ENCODE assay signal across 9 cellular contexts in genomic region chr1:51341876-51342496, GRCh38. TPM values are rescaled to one million over a fixed set of nuclear protein-coding genes. Genes with fewer than 3 reads are reported as not detected.
DNase-seq lines count a peak whose midpoint lies in the region; ATAC-seq and TF ChIP-seq lines count a peak whose summit lies in the region.
"Had no signal": no experiment of that assay in that cellular context is flagged by ENCODE, and none has a peak within 500 bp of the region (broad histone marks: within the 10 kb centered on the region; RNA-seq: fewer than 3 reads in every experiment).

No MANE protein-coding gene starts in this region.

- no peaks in the 10 kb centered on the region for H3K79me2 ChIP-seq in DOHH2 (ENCODE audit: control insufficient read depth, low read length)

- H3K36me3 ChIP-seq in DOHH2 (ENCODE audit: control insufficient read depth, low read length) = no peaks in the 10 kb centered on the region
- H3K36me3 ChIP-seq in left ventricle myocardium inferior = no peaks in the 10 kb centered on the region
- no peaks in the 10 kb centered on the region for H3K36me3 ChIP-seq in CD8-positive, alpha-beta T cell (ENCODE audit: insufficient read depth, low read length)

- peaks cover 6% of the 10 kb centered on the region for H3K4me1 Mint-ChIP-seq in CD8-positive, alpha-beta T cell (ENCODE audit: low read depth)

- H3K27me3 Mint-ChIP-seq in CD8-positive, alpha-beta T cell (ENCODE audit: low read depth) = peaks cover 41% of the 10 kb centered on the region

- no peak overlapping the region for H3K4me2 ChIP-seq in DOHH2 (ENCODE audit: low read length)

- intact Hi-C loops in left ventricle myocardium inferior (cut with micrococcal nuclease) = no loop called here
- intact Hi-C loops in CD8-positive, alpha-beta T cell (cut with DNase I, micrococcal nuclease) = no loop called here

- CTCF ChIA-PET in CD8-positive, alpha-beta T cell (lab: Charles Lee) = no interaction called here

- H3K4me1 ChIP-seq in DOHH2 (ENCODE audit: control insufficient read depth, low read length) (0 out of 2 replicates have a peak, but pooled peaks cover 5% of the 10 kb centered on the region), left ventricle myocardium inferior (peaks cover 16% of the 10 kb centered on the region)
- H3K4me1 ChIP-seq in CD8-positive, alpha-beta T cell (ENCODE audit: insufficient read depth, low read length) = peaks cover 6% of the 10 kb centered on the region

- peak; percentile 71 for DNase-seq in OCI-M1 (lab: John Stamatoyannopoulos, UW)
- no peak for DNase-seq in stimulated activated CD8-positive, alpha-beta memory T cell treated with anti-CD3 and anti-CD28 coated beads, Interleukin-4, amount 100 ng/mL, for 48 hours
- DNase-seq in cerebellum (ENCODE audit: low spot score) = no peak
- DNase-seq in left ventricle myocardium inferior = no peak
- no peak for DNase-seq in CD8-positive, alpha-beta T cell
- DNase-seq: activated naive CD8-positive, alpha-beta T cell treated with anti-CD3 and anti-CD28 coated beads, Interleukin-2, amount 10 ng/mL, durations not matched to agents 7 days and 5 days had no signal

- peaks cover 5% of the 10 kb centered on the region; the same call in 1 of the 2 replicates for H3F3A ChIP-seq in DOHH2 (ENCODE audit: control insufficient read depth, insufficient read depth)

- H3K9me3 ChIP-seq in DOHH2 (ENCODE audit: control insufficient read depth, insufficient read depth, low read length) (no peaks in the 10 kb centered on the region), left ventricle myocardium inferior (replicated peaks) (no peaks in the 10 kb centered on the region)
- H3K9me3 ChIP-seq in CD8-positive, alpha-beta T cell (ENCODE audit: low read length) = no peaks in the 10 kb centered on the region

- peak; percentile 52 for ATAC-seq in GM19043 (IDR thresholded peaks at IDR 0.05; ENCODE audit: low read depth, unreplicated experiment)
- peak; percentile 62 for ATAC-seq in HG03039 (IDR thresholded peaks at IDR 0.05; ENCODE audit: unreplicated experiment)
- no peak for ATAC-seq in CD8-positive, alpha-beta T cell

- H4K20me1 ChIP-seq in DOHH2 (ENCODE audit: control insufficient read depth, insufficient read depth, low read depth, low read length) = no peaks in the 10 kb centered on the region

- H3K9me3 Mint-ChIP-seq in CD8-positive, alpha-beta T cell = no peaks in the 10 kb centered on the region
- H3K9me3 Mint-ChIP-seq: activated naive CD8-positive, alpha-beta T cell treated with anti-CD3 and anti-CD28 coated beads, Interleukin-2, amount 10 ng/mL, durations not matched to agents 7 days and 5 days had no signal

- no peak overlapping the region for H3K27ac ChIP-seq in DOHH2 (ENCODE audit: low read depth, low read length)
- H3K27ac ChIP-seq in left ventricle myocardium inferior (replicated peaks) = no peak overlapping the region
- H3K27ac ChIP-seq in CD8-positive, alpha-beta T cell (ENCODE audit: low read depth, low read length) = no peak overlapping the region

- no peaks in the 10 kb centered on the region for H3K36me3 Mint-ChIP-seq in CD8-positive, alpha-beta T cell
- H3K36me3 Mint-ChIP-seq: activated naive CD8-positive, alpha-beta T cell treated with anti-CD3 and anti-CD28 coated beads, Interleukin-2, amount 10 ng/mL, durations not matched to agents 7 days and 5 days had no signal

- no peak overlapping the region for H3K27ac Mint-ChIP-seq in CD8-positive, alpha-beta T cell
- H3K27ac Mint-ChIP-seq: activated naive CD8-positive, alpha-beta T cell treated with anti-CD3 and anti-CD28 coated beads, Interleukin-2, amount 10 ng/mL, durations not matched to agents 7 days and 5 days had no signal

- H3K9me2 ChIP-seq in DOHH2 (replicated peaks; ENCODE audit: control insufficient read depth, low read length) = no peaks in the 10 kb centered on the region

- H3K27me3 ChIP-seq in DOHH2 (ENCODE audit: control insufficient read depth, low read length) = peaks cover 42% of the 10 kb centered on the region
- peaks cover 48% of the 10 kb centered on the region for H3K27me3 ChIP-seq in left ventricle myocardium inferior (ENCODE audit: low read depth)
- peaks cover 10% of the 10 kb centered on the region for H3K27me3 ChIP-seq in CD8-positive, alpha-beta T cell (ENCODE audit: insufficient read depth, low read length)

- TF ChIP-seq CTCF in DOHH2 (IDR thresholded peaks at IDR 0.05; ENCODE audit: low read depth, low read length, poor library complexity, severe bottlenecking) (peak; percentile 47), left ventricle myocardium inferior (IDR thresholded peaks at IDR 0.05; ENCODE audit: borderline replicate concordance) (no peak)
- TF ChIP-seq CTCF in CD8-positive, alpha-beta T cell (IDR thresholded peaks at IDR 0.05) = no peak

- H3K4me3 ChIP-seq in DOHH2 (ENCODE audit: low read length) = no peak overlapping the region
- H3K4me3 ChIP-seq in left ventricle myocardium inferior = no peak overlapping the region
- H3K4me3 ChIP-seq in CD8-positive, alpha-beta T cell (ENCODE audit: low read depth, low read length) = no peak overlapping the region

- POLR2A ChIA-PET in CD8-positive, alpha-beta T cell (lab: Charles Lee) = no interaction called here

- H3K4me3 Mint-ChIP-seq in CD8-positive, alpha-beta T cell = no peak overlapping the region
- H3K4me3 Mint-ChIP-seq: activated naive CD8-positive, alpha-beta T cell treated with anti-CD3 and anti-CD28 coated beads, Interleukin-2, amount 10 ng/mL, durations not matched to agents 7 days and 5 days had no signal

RNA-seq across cellular contexts. Expression of gene TTC39A, which starts 11.6 kb away (rescaled TPM):
- total RNA-seq in cerebellum = 7.0 TPM
- total RNA-seq in left ventricle myocardium inferior = 25.7 TPM
- not detected for total RNA-seq in CD8-positive, alpha-beta T cell
- total RNA-seq: activated naive CD8-positive, alpha-beta T cell treated with anti-CD3 and anti-CD28 coated beads, Interleukin-2, amount 10 ng/mL, durations not matched to agents 7 days and 5 days had no signal
